In genomic region chr1:120176092-120176855, GRCh38 we compare ENCODE assay signal across 8 cellular contexts. TPM values are rescaled to one million over a fixed set of nuclear protein-coding genes. Genes with fewer than 3 reads are reported as not detected.
DNase-seq lines count a peak whose midpoint lies in the region; ATAC-seq and TF ChIP-seq lines count a peak whose summit lies in the region.

Gene SEC22B (minus strand): TSS chr1:120176520. CDS start chr1:120176381, 139 bp downstream.

- no peaks in the 10 kb centered on the region for H3K36me3 ChIP-seq in BLaER1 treated with 17β-estradiol and CSF1 and Interleukin-3, amounts not matched to agents 10 nM and 100 nM

- H3K27me3 ChIP-seq in BLaER1 treated with 17β-estradiol and CSF1 and Interleukin-3, amounts not matched to agents 10 nM and 100 nM, result no peaks in the 10 kb centered on the region

- peak within 1 kb of the TSS; percentile 86 to 96 (median 92) for H3K9ac ChIP-seq in BLaER1 treated with 17β-estradiol and CSF1 and Interleukin-3, amounts not matched to agents 10 nM and 100 nM

- H3K9me3 Mint-ChIP-seq in activated CD4-positive, alpha-beta T cell treated with anti-CD3 and anti-CD28 coated beads, Interleukin-2, amount 10 ng/mL, durations not matched to agents 24 days and 14 days, result no peaks in the 10 kb centered on the region

- peaks cover 0 to 9% (median 0%) of the 10 kb centered on the region in 10 experiments; a peak in 3 of 20 replicates for H3K4me1 ChIP-seq in BLaER1 treated with 17β-estradiol and CSF1 and Interleukin-3, amounts not matched to agents 10 nM and 100 nM

- H3K4me3 Mint-ChIP-seq in activated CD4-positive, alpha-beta T cell treated with anti-CD3 and anti-CD28 coated beads, Interleukin-2, amount 10 ng/mL, durations not matched to agents 24 days and 14 days, result peak within 1 kb of the TSS; percentile 94

- peak within 1 kb of the TSS; percentile 74 to 97 (median 82) for H3K4me3 ChIP-seq in BLaER1 treated with 17β-estradiol and CSF1 and Interleukin-3, amounts not matched to agents 10 nM and 100 nM
- H3K4me3 ChIP-seq in coronary artery, result peak within 1 kb of the TSS; percentile 71

- TF ChIP-seq CTCF in coronary artery (IDR thresholded peaks at IDR 0.05), result no peak

- H3K27me3 Mint-ChIP-seq in activated CD4-positive, alpha-beta T cell treated with anti-CD3 and anti-CD28 coated beads, Interleukin-2, amount 10 ng/mL, durations not matched to agents 24 days and 14 days, result peaks cover 1% of the 10 kb centered on the region

- peaks cover 11% of the 10 kb centered on the region for H3K4me1 Mint-ChIP-seq in activated CD4-positive, alpha-beta T cell treated with anti-CD3 and anti-CD28 coated beads, Interleukin-2, amount 10 ng/mL, durations not matched to agents 24 days and 14 days

- DNase-seq in NCI-H526 treated with DMSO at 0.1 percent for 48 hours (lab: John Stamatoyannopoulos, UW) (peak; percentile 98), coronary artery (ENCODE audit: low spot score) (peak; percentile 94), left kidney (ENCODE audit: low read depth, low spot score) (peak; percentile 98)
- DNase-seq in activated CD4-positive, alpha-beta T cell treated with anti-CD3 and anti-CD28 coated beads, Interleukin-2, amount 10 ng/mL, durations not matched to agents 24 days and 14 days, result peak; percentile 97
- peak; percentile 91 for DNase-seq in stimulated activated CD4-positive, alpha-beta T cell treated with anti-CD3 and anti-CD28 coated beads, Interleukin-1b, Interleukin-23, amount 100 ng/mL, for 48 hours

- peaks cover 0 to 7% (median 5%) of the 10 kb centered on the region in 11 experiments; a peak in 7 of 22 replicates for H3K9me3 ChIP-seq in BLaER1 treated with 17β-estradiol and CSF1 and Interleukin-3, amounts not matched to agents 10 nM and 100 nM (replicated peaks in 1 of 11)

- intact Hi-C loops in activated CD4-positive, alpha-beta T cell treated with anti-CD3 and anti-CD28 coated beads, Interleukin-2, amount 10 ng/mL, durations not matched to agents 24 days and 14 days (cut with micrococcal nuclease), result no loop called here

- H3K27ac ChIP-seq in BLaER1 treated with 17β-estradiol and CSF1 and Interleukin-3, amounts not matched to agents 10 nM and 100 nM, result peak within 1 kb of the TSS; percentile 82 to 96 (median 89)
- peak within 1 kb of the TSS; percentile 83 to 84 for H3K27ac ChIP-seq in coronary artery

- H3K27ac Mint-ChIP-seq in activated CD4-positive, alpha-beta T cell treated with anti-CD3 and anti-CD28 coated beads, Interleukin-2, amount 10 ng/mL, durations not matched to agents 24 days and 14 days, result peak within 1 kb of the TSS; percentile 94

- no peaks in the 10 kb centered on the region for H4K20me1 ChIP-seq in BLaER1 treated with 17β-estradiol and CSF1 and Interleukin-3, amounts not matched to agents 10 nM and 100 nM

- H3K36me3 Mint-ChIP-seq in activated CD4-positive, alpha-beta T cell treated with anti-CD3 and anti-CD28 coated beads, Interleukin-2, amount 10 ng/mL, durations not matched to agents 24 days and 14 days (ENCODE audit: low read depth), result no peaks in the 10 kb centered on the region

- ATAC-seq in GM19351 (IDR thresholded peaks at IDR 0.05; ENCODE audit: unreplicated experiment) (peak; percentile 98), HG03520 (IDR thresholded peaks at IDR 0.05; ENCODE audit: unreplicated experiment) (peak; percentile 99)

- H3K4me2 ChIP-seq in BLaER1 treated with 17β-estradiol and CSF1 and Interleukin-3, amounts not matched to agents 10 nM and 100 nM, result peak within 1 kb of the TSS; percentile 69 to 85 (median 78)

RNA-seq across cellular contexts. Expression of gene SEC22B, which starts in this region (rescaled TPM):
- 19.7 and 21.0 TPM in 2 replicates for total RNA-seq in activated CD4-positive, alpha-beta T cell treated with anti-CD3 and anti-CD28 coated beads, Interleukin-2, amount 10 ng/mL, durations not matched to agents 24 days and 14 days

Comparison
In these comparisons a context has a peak if more than half of its experiments do, and no peak if none do; other contexts are left out.
1. Peak in every context shown above with its lines: DNase-seq, ATAC-seq, H3K4me3 ChIP-seq and H3K27ac ChIP-seq.